ENCODE assay signal across 12 cellular contexts in the genomic region with DNA sequence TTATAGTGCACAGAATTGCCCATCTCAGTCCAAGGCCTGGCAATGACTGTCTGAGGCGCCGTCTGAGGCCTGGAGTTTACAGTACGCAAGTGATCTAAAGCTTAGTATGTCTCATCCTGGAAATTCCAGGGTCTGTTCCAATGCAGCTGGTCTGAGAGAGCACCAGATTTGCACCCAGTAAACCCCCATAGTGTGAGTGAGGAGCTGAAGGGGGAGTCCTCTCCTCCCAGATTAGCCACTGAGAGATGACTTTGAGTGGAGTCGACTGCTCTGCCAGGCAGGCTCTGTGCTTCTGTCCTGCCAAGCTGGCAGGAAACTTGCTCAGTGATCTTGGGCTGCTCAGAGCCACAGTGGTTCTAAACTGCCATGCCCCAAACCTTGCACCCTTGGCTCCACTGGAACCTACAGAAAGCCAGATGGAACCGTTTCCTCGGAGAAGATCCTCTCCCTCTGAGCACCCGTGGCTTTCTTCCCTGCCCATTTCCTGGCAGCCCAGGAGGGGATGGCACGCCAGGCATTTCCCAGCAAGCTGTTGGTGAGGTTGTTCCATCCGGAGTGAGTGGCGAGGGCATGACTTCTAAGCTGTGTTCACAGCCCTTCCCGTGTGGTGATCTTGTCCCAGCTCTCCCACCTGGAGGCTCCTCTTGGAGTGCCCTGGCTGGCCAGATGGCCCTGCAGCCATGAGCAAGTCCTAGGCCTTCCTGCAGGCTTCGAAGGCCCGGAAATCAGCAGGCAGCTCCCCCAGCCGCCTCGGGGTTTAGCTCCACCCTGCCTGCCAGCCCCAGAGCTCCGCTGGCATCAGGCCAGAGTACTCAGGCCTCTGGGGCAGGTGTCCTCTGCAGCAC.
A peak's percentile ranks its signal among the peaks of the same experiment; 100 is the strongest.
DNase-seq lines count a peak whose midpoint lies in the region; TF ChIP-seq lines count a peak whose summit lies in the region.
"Had no signal": no experiment of that assay in that cellular context is flagged by ENCODE, and none has a peak within 500 bp of the region (broad histone marks: within the 10 kb centered on the region; RNA-seq: fewer than 3 reads in every experiment).

No MANE protein-coding gene starts in this region.

- DNase-seq in DMS79 (lab: John Stamatoyannopoulos, UW) (peak; percentile 86), NCI-H2227 (lab: John Stamatoyannopoulos, UW; ENCODE audit: unreplicated experiment) (peak; percentile 84), colonic mucosa (peak; percentile 50), mucosa of gallbladder (ENCODE audit: low spot score) (peak; percentile 41), EL (no peak), endothelial cell (ENCODE audit: low spot score) (no peak), H4 (ENCODE audit: low spot score) (no peak)
- no peak for DNase-seq in effector memory CD4-positive, alpha-beta T cell
- DNase-seq: activated CD4-positive, alpha-beta memory T cell treated with anti-CD3 and anti-CD28 coated beads for 36 hours; islet precursor cell; stimulated activated CD4-positive, alpha-beta T cell treated with anti-CD3 and anti-CD28 coated beads, Interleukin-15, amount 100 ng/mL, for 24 hours had no signal

- H3K27me3 ChIP-seq in colonic mucosa = no peaks in the 10 kb centered on the region
- no peaks in the 10 kb centered on the region for H3K27me3 ChIP-seq in effector memory CD4-positive, alpha-beta T cell (replicated peaks; ENCODE audit: control insufficient read depth, insufficient read depth, low read length, poor library complexity, severe bottlenecking)
- H3K27me3 ChIP-seq: vagina had no signal

- H3K9me3 Mint-ChIP-seq in endothelial cell (ENCODE audit: unreplicated experiment) = no peaks in the 10 kb centered on the region
- H3K9me3 Mint-ChIP-seq: activated CD4-positive, alpha-beta memory T cell treated with anti-CD3 and anti-CD28 coated beads for 36 hours had no signal

- H3K4me3 Mint-ChIP-seq in endothelial cell (ENCODE audit: unreplicated experiment) = no peak overlapping the region
- H3K4me3 Mint-ChIP-seq: activated CD4-positive, alpha-beta memory T cell treated with anti-CD3 and anti-CD28 coated beads for 36 hours had no signal

- no peaks in the 10 kb centered on the region for H3K27me3 Mint-ChIP-seq in endothelial cell (ENCODE audit: unreplicated experiment)
- H3K27me3 Mint-ChIP-seq: activated CD4-positive, alpha-beta memory T cell treated with anti-CD3 and anti-CD28 coated beads for 36 hours had no signal

- no peaks in the 10 kb centered on the region for H3K36me3 Mint-ChIP-seq in endothelial cell (ENCODE audit: low read depth, unreplicated experiment)
- H3K36me3 Mint-ChIP-seq: activated CD4-positive, alpha-beta memory T cell treated with anti-CD3 and anti-CD28 coated beads for 36 hours had no signal

- peaks cover 2% of the 10 kb centered on the region for H3K4me1 ChIP-seq in colonic mucosa
- no peaks in the 10 kb centered on the region for H3K4me1 ChIP-seq in effector memory CD4-positive, alpha-beta T cell (ENCODE audit: control insufficient read depth, insufficient read depth, low read length, poor library complexity, severe bottlenecking)
- H3K4me1 ChIP-seq: vagina had no signal

- H3K27ac ChIP-seq in colonic mucosa = no peak overlapping the region
- H3K27ac ChIP-seq in effector memory CD4-positive, alpha-beta T cell (ENCODE audit: insufficient read depth, low read length, poor library complexity, severe bottlenecking) = no peak overlapping the region
- H3K27ac ChIP-seq: vagina had no signal

- H3K9me3 ChIP-seq in colonic mucosa = no peaks in the 10 kb centered on the region
- H3K9me3 ChIP-seq in effector memory CD4-positive, alpha-beta T cell (ENCODE audit: control insufficient read depth, low read length) = no peaks in the 10 kb centered on the region
- H3K9me3 ChIP-seq: vagina had no signal

- no peaks in the 10 kb centered on the region for H3K36me3 ChIP-seq in colonic mucosa
- H3K36me3 ChIP-seq in effector memory CD4-positive, alpha-beta T cell (ENCODE audit: control insufficient read depth, insufficient read depth, low read length) = no peaks in the 10 kb centered on the region
- H3K36me3 ChIP-seq: vagina had no signal

- peaks cover 7% of the 10 kb centered on the region for H3K4me1 Mint-ChIP-seq in endothelial cell (ENCODE audit: unreplicated experiment)

- peak overlapping the region in 1 of 2 donors; percentile 30 for H3K9ac ChIP-seq in colonic mucosa (ENCODE audit: low read depth in 2 of 2, low read length in 2 of 2)

- no peak overlapping the region for H3K27ac Mint-ChIP-seq in endothelial cell (ENCODE audit: unreplicated experiment)
- H3K27ac Mint-ChIP-seq: activated CD4-positive, alpha-beta memory T cell treated with anti-CD3 and anti-CD28 coated beads for 36 hours had no signal

- intact Hi-C loops in colonic mucosa (cut with DNase I) = loop anchor here (5.0 kb wide), 3 partner anchors 193 to 603 kb away; no protein-coding TSS in a partner anchor

- H3K4me3 ChIP-seq in colonic mucosa = no peak overlapping the region
- no peak overlapping the region for H3K4me3 ChIP-seq in effector memory CD4-positive, alpha-beta T cell (ENCODE audit: insufficient read depth, low read depth, low read length, poor library complexity, severe bottlenecking)
- H3K4me3 ChIP-seq: vagina had no signal

- no peak for TF ChIP-seq CTCF in colonic mucosa (IDR thresholded peaks at IDR 0.05)
- no peak for TF ChIP-seq CTCF in endothelial cell (IDR thresholded peaks at IDR 0.05; ENCODE audit: unreplicated experiment)

Comparison
In these comparisons a context has a peak if more than half of its experiments do, and no peak if none do; other contexts are left out.
1. DNase-seq: peak in DMS79 (single experiment), NCI-H2227 (single experiment), colonic mucosa (single experiment) and mucosa of gallbladder (single experiment); none in EL (single experiment), endothelial cell (single experiment), H4 (single experiment) and effector memory CD4-positive, alpha-beta T cell (0 of 3).